14 cellular contexts compared by ENCODE assay signal in the genomic region with DNA sequence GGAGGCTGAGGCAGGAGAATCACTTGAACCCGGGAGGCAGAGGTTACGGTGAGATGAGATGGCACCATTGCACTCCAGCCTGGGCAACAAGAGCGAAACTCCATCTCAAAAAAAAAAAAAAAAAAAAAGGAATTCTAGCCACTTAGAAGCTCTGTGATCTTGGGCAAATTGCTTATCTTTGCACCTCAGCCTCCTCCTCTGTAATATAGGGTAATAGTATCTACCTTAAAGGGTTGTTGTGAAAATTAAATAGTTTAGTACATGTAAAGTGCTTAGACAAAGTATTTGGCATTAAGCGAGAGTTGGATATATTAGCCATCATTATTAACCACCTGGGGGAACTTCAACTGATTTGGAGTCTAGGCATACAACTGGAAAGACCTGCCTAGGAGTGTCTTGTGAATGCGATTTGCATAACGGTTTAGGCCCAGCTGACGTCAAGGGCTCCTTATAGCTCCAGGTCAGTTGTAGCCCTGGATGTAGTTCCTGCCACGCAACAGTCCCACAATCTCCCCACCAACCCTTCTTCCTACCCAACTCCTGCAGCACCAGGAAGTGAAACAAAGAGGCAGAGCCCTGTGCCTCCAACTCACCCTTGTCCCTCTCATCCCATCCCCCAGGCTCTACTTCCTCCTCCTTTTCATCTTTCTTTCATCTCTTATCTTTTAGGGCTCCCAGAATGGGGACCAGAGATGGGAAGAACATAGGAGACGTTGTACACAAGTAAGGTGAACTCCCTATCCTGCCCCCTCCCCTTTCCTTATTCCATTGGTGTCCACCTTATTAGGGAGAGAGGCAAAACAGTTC. TPM values are rescaled to one million over a fixed set of nuclear protein-coding genes. Genes with fewer than 3 reads are reported as not detected.
A peak's percentile ranks its signal among the peaks of the same experiment; 100 is the strongest.
DNase-seq lines count a peak whose midpoint lies in the region; ATAC-seq and TF ChIP-seq lines count a peak whose summit lies in the region.
"Had no signal": no experiment of that assay in that cellular context is flagged by ENCODE, and none has a peak within 500 bp of the region (broad histone marks: within the 10 kb centered on the region; RNA-seq: fewer than 3 reads in every experiment).

No MANE protein-coding gene starts in this region.

- H3K9me3 Mint-ChIP-seq in activated CD8-positive, alpha-beta T cell treated with anti-CD3 and anti-CD28 coated beads, Interleukin-2, amount 10 ng/mL, durations not matched to agents 7 days and 5 days (ENCODE audit: insufficient read depth), result no peaks in the 10 kb centered on the region
- no peaks in the 10 kb centered on the region for H3K9me3 Mint-ChIP-seq in nephron
- H3K9me3 Mint-ChIP-seq: HFFc6 had no signal

- intact Hi-C loops in posterior vena cava (cut with DNase I), result no loop called here

- peaks cover 24% of the 10 kb centered on the region for H3K36me3 Mint-ChIP-seq in activated CD8-positive, alpha-beta T cell treated with anti-CD3 and anti-CD28 coated beads, Interleukin-2, amount 10 ng/mL, durations not matched to agents 7 days and 5 days (ENCODE audit: low read depth)
- H3K36me3 Mint-ChIP-seq in nephron (ENCODE audit: low read depth), result peaks cover 4% of the 10 kb centered on the region

- no peak overlapping the region for H3K4me3 Mint-ChIP-seq in activated CD8-positive, alpha-beta T cell treated with anti-CD3 and anti-CD28 coated beads, Interleukin-2, amount 10 ng/mL, durations not matched to agents 7 days and 5 days
- peak overlapping the region; percentile 36 to 60 (median 43) for H3K4me3 Mint-ChIP-seq in nephron
- H3K4me3 Mint-ChIP-seq: HFFc6 had no signal

- H3K9me2 ChIP-seq in MM.1S (replicated peaks; ENCODE audit: insufficient read depth, low read length), result no peaks in the 10 kb centered on the region

- H4K20me1 ChIP-seq in MM.1S (ENCODE audit: insufficient read depth, low read length), result no peaks in the 10 kb centered on the region

- DNase-seq in NCI-H526 (lab: John Stamatoyannopoulos, UW) (peak; percentile 32 to 50), NCI-H526 treated with DMSO at 0.1 percent for 48 hours (lab: John Stamatoyannopoulos, UW) (no peak), MM.1S (peak; percentile 33), DMS53 treated with DMSO at 0.1 percent for 48 hours (lab: John Stamatoyannopoulos, UW; ENCODE audit: unreplicated experiment) (no peak), posterior vena cava (ENCODE audit: low spot score) (no peak)
- no peak for DNase-seq in activated CD8-positive, alpha-beta T cell treated with anti-CD3 and anti-CD28 coated beads, Interleukin-2, amount 10 ng/mL, durations not matched to agents 7 days and 5 days
- DNase-seq: HFFc6, mesenchymal stem cell, NCI-H1436 treated with DMSO at 0.1 percent for 48 hours had no signal

- H3K27me3 ChIP-seq in MM.1S (replicated peaks; ENCODE audit: insufficient read depth, low read length), result no peaks in the 10 kb centered on the region

- no peak overlapping the region for H3K9ac ChIP-seq in MM.1S (ENCODE audit: low read length)

- 0 out of 2 replicates have a peak overlapping the region, but pooled peaks have one; percentile 2 for H2AFZ ChIP-seq in MM.1S (ENCODE audit: low read length)

- CTCF ChIA-PET in activated CD8-positive, alpha-beta T cell treated with anti-CD3 and anti-CD28 coated beads, Interleukin-2, amount 10 ng/mL, durations not matched to agents 7 days and 5 days (lab: Charles Lee), result interaction anchor here (3.4 to 4.2 kb wide), 4 partner anchors 11 to 128 kb away, joined by 19 to 26 read pairs (median 21); partner anchors contain the start of gene STAT2

- H3K4me2 ChIP-seq in MM.1S (ENCODE audit: low read depth, low read length), result 0 out of 2 replicates have a peak overlapping the region, but pooled peaks have one; percentile 17

- H3F3A ChIP-seq in MM.1S (ENCODE audit: insufficient read depth, low read length), result peaks cover 38% of the 10 kb centered on the region

- TF ChIP-seq CTCF in MM.1S (IDR thresholded peaks at IDR 0.05; ENCODE audit: low read length) (no peak), nephron (IDR thresholded peaks at IDR 0.05; ENCODE audit: unreplicated experiment in 3 of 3) (no peak)

- POLR2A ChIA-PET in activated CD8-positive, alpha-beta T cell treated with anti-CD3 and anti-CD28 coated beads, Interleukin-2, amount 10 ng/mL, durations not matched to agents 7 days and 5 days (lab: Charles Lee), result interaction anchor here (0.9 to 1.0 kb wide), 3 partner anchors 10 to 78 kb away, joined by 3 read pairs; partner anchors contain the start of genes ANKRD52 and STAT2

- H3K27me3 Mint-ChIP-seq in activated CD8-positive, alpha-beta T cell treated with anti-CD3 and anti-CD28 coated beads, Interleukin-2, amount 10 ng/mL, durations not matched to agents 7 days and 5 days (ENCODE audit: low read depth), result no peaks in the 10 kb centered on the region
- H3K27me3 Mint-ChIP-seq in nephron (ENCODE audit: low read depth), result peaks cover 4% of the 10 kb centered on the region

- H3K4me1 ChIP-seq in MM.1S (ENCODE audit: low read length), result peaks cover 47% of the 10 kb centered on the region

- peak overlapping the region; percentile 67; the same call in 1 of the 2 replicates for H3K27ac ChIP-seq in MM.1S (ENCODE audit: low read length)
- H3K27ac ChIP-seq: 22Rv1 had no signal

- peak overlapping the region; percentile 35 for H3K27ac Mint-ChIP-seq in activated CD8-positive, alpha-beta T cell treated with anti-CD3 and anti-CD28 coated beads, Interleukin-2, amount 10 ng/mL, durations not matched to agents 7 days and 5 days
- H3K27ac Mint-ChIP-seq in nephron, result peak overlapping the region; percentile 8 to 50 (median 26)
- H3K27ac Mint-ChIP-seq: HFFc6 had no signal

- H3K79me2 ChIP-seq in MM.1S (ENCODE audit: low read length), result peaks cover 34% of the 10 kb centered on the region

- peaks cover 56% of the 10 kb centered on the region for H3K4me1 Mint-ChIP-seq in activated CD8-positive, alpha-beta T cell treated with anti-CD3 and anti-CD28 coated beads, Interleukin-2, amount 10 ng/mL, durations not matched to agents 7 days and 5 days (ENCODE audit: low read depth)
- no peaks in the 10 kb centered on the region for H3K4me1 Mint-ChIP-seq in nephron

- no peak for ATAC-seq in activated CD8-positive, alpha-beta T cell treated with anti-CD3 and anti-CD28 coated beads, Interleukin-2, amount 10 ng/mL, durations not matched to agents 7 days and 5 days
- no peak for ATAC-seq in HG02642 (IDR thresholded peaks at IDR 0.05; ENCODE audit: poor library complexity, unreplicated experiment)

- no peaks in the 10 kb centered on the region for H3K36me3 ChIP-seq in MM.1S (replicated peaks; ENCODE audit: insufficient read depth, low read length)

- no peaks in the 10 kb centered on the region for H3K9me3 ChIP-seq in MM.1S (replicated peaks; ENCODE audit: insufficient read depth, low read length)

- no peak overlapping the region for H3K4me3 ChIP-seq in MM.1S (ENCODE audit: low read length)

RNA-seq across cellular contexts. Expression of gene IL23A, which starts 2.1 kb away (rescaled TPM):
- 1 to 10 TPM; 3.5 to 3.7 TPM for total RNA-seq in activated CD8-positive, alpha-beta T cell treated with anti-CD3 and anti-CD28 coated beads, Interleukin-2, amount 10 ng/mL, durations not matched to agents 7 days and 5 days
- not detected for total RNA-seq in posterior vena cava

RNA-seq across cellular contexts. Expression of gene PAN2, which starts 2.8 kb away (rescaled TPM):
- 10 to 100 TPM; 61.8 to 63.7 TPM for total RNA-seq in activated CD8-positive, alpha-beta T cell treated with anti-CD3 and anti-CD28 coated beads, Interleukin-2, amount 10 ng/mL, durations not matched to agents 7 days and 5 days
- 10 to 100 TPM; 29.4 to 40.7 TPM for total RNA-seq in posterior vena cava

RNA-seq across cellular contexts. Expression of gene CNPY2, which starts 20.8 kb away (rescaled TPM):
- 100 to 1,000 TPM; 112 to 113 TPM for total RNA-seq in activated CD8-positive, alpha-beta T cell treated with anti-CD3 and anti-CD28 coated beads, Interleukin-2, amount 10 ng/mL, durations not matched to agents 7 days and 5 days
- total RNA-seq in posterior vena cava, result 10 to 100 TPM; 62.1 to 79.3 TPM

RNA-seq across cellular contexts. Expression of gene STAT2, which starts 23.3 kb away (rescaled TPM):
- 100 to 1,000 TPM; 193 to 194 TPM for total RNA-seq in activated CD8-positive, alpha-beta T cell treated with anti-CD3 and anti-CD28 coated beads, Interleukin-2, amount 10 ng/mL, durations not matched to agents 7 days and 5 days
- 100 to 1,000 TPM; 108 to 113 TPM for total RNA-seq in posterior vena cava

RNA-seq across cellular contexts. Expression of gene APOF, which starts 26.1 kb away (rescaled TPM):
- not detected for total RNA-seq in activated CD8-positive, alpha-beta T cell treated with anti-CD3 and anti-CD28 coated beads, Interleukin-2, amount 10 ng/mL, durations not matched to agents 7 days and 5 days
- total RNA-seq in posterior vena cava, result not detected
- total RNA-seq: G401, HFFc6, ureter had no signal

Comparison
In these comparisons a context has a peak if more than half of its experiments do, and no peak if none do; other contexts are left out.
1. DNase-seq: peak in NCI-H526 (2 of 2) and MM.1S (single experiment); none in NCI-H526 treated with DMSO at 0.1 percent for 48 hours (single experiment), activated CD8-positive, alpha-beta T cell treated with anti-CD3 and anti-CD28 coated beads, Interleukin-2, amount 10 ng/mL, durations not matched to agents 7 days and 5 days (single experiment), DMS53 treated with DMSO at 0.1 percent for 48 hours (single experiment) and posterior vena cava (single experiment).